Comparison of ENCODE assay signal across 14 cellular contexts in the genomic region with DNA sequence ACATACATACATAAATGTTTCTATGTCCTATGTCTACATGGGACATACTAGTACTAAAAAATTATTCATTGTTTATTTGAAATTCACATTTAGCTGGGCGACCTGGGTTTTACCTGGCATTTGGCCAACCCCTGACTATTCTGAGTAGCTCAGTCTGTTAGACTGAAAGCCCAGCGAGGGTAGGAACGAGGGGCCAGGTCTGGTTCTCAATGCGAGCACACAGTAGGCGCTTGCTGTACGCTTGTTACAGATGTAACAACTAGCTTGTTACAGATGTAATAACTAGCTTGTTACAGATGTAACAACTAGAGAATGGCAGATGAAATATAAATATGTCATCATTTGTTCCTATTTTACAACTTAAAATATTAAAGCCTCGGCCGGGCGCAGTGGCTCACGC. TPM values are rescaled to one million over a fixed set of nuclear protein-coding genes. Genes with fewer than 3 reads are reported as not detected.
A peak's percentile ranks its signal among the peaks of the same experiment; 100 is the strongest.
DNase-seq lines count a peak whose midpoint lies in the region; ATAC-seq, FAIRE-seq and TF ChIP-seq lines count a peak whose summit lies in the region.
"Had no signal": no experiment of that assay in that cellular context is flagged by ENCODE, and none has a peak within 500 bp of the region (broad histone marks: within the 10 kb centered on the region; RNA-seq: fewer than 3 reads in every experiment).

No MANE protein-coding gene starts in this region.

- peak overlapping the region; percentile 90 to 100 for H3K4me3 Mint-ChIP-seq in activated T-cell treated with anti-CD3 and anti-CD28 coated beads, Interleukin-2, amount 50 U/mL, for 72 hours

- H3K9me3 Mint-ChIP-seq in activated T-cell treated with anti-CD3 and anti-CD28 coated beads, Interleukin-2, amount 50 U/mL, for 72 hours, result peaks cover 0 to 2% of the 10 kb centered on the region in 2 donors

- no peak for ATAC-seq in activated T-cell treated with anti-CD3 and anti-CD28 coated beads, Interleukin-2, amount 50 U/mL, for 72 hours (replicated peaks in 1 of 2)
- ATAC-seq in GM18498 (IDR thresholded peaks at IDR 0.05; ENCODE audit: unreplicated experiment), result no peak

- H3K9ac ChIP-seq in stomach smooth muscle (ENCODE audit: low read length in 2 of 2), result no peak overlapping the region

- H3K4me1 ChIP-seq in stomach smooth muscle (ENCODE audit: control insufficient read depth, insufficient read depth, low read length), result peaks cover 33% of the 10 kb centered on the region

- no peak for DNase-seq in activated T-cell treated with anti-CD3 and anti-CD28 coated beads, Interleukin-2, amount 50 U/mL, for 72 hours
- DNase-seq in activated T-cell treated with anti-CD3 and anti-CD28 coated beads, Interleukin-2, amount 50 U/mL, for 1 hour, result no peak
- DNase-seq in RWPE1 (ENCODE audit: low spot score), result no peak
- DNase-seq in foreskin fibroblast, result no peak
- no peak for DNase-seq in cerebellum (ENCODE audit: low spot score)
- DNase-seq in GM12891 (ENCODE audit: insufficient read length, low spot score), result no peak
- DNase-seq: central memory CD4-positive, alpha-beta T cell; lower lobe of right lung; NCI-H2171; stimulated activated CD4-positive, alpha-beta T cell treated with anti-CD3 and anti-CD28 coated beads, Interleukin-12 subunit alpha, Interleukin-12 subunit beta, amount 100 ng/mL, for 4 hours had no signal

- no peak for FAIRE-seq in GM12891 (lab: Jason Lieb, UNC)
- FAIRE-seq: frontal cortex, GM12878 had no signal

- no peak overlapping the region for H3K27ac Mint-ChIP-seq in activated T-cell treated with anti-CD3 and anti-CD28 coated beads, Interleukin-2, amount 50 U/mL, for 72 hours

- H3K36me3 Mint-ChIP-seq in activated T-cell treated with anti-CD3 and anti-CD28 coated beads, Interleukin-2, amount 50 U/mL, for 72 hours (ENCODE audit: insufficient read depth in 2 of 2), result peaks cover 0 to 5% of the 10 kb centered on the region in 2 donors

- peak overlapping the region; percentile 69 to 72 for H3K4me3 ChIP-seq in foreskin fibroblast (ENCODE audit: low read depth in 1 of 2, low read length in 2 of 2)
- peak overlapping the region; percentile 68 to 81 for H3K4me3 ChIP-seq in stomach smooth muscle (ENCODE audit: low read length in 2 of 2)

- no peaks in the 10 kb centered on the region for H3K9me3 ChIP-seq in stomach smooth muscle (ENCODE audit: control insufficient read depth in 2 of 2, low read length in 2 of 2)
- H3K9me3 ChIP-seq: lower lobe of right lung had no signal

- no peaks in the 10 kb centered on the region for H3K27me3 ChIP-seq in stomach smooth muscle (ENCODE audit: control insufficient read depth in 1 of 2, insufficient read depth in 2 of 2, low read length in 2 of 2)

- no peaks in the 10 kb centered on the region for H3K36me3 ChIP-seq in stomach smooth muscle (ENCODE audit: control insufficient read depth in 2 of 2, insufficient read depth in 2 of 2, low read length in 2 of 2)
- H3K36me3 ChIP-seq: lower lobe of right lung had no signal

- TF ChIP-seq CTCF in RWPE1 (conservative IDR thresholded peaks at IDR 0.05; ENCODE audit: low read depth), result no peak
- TF ChIP-seq CTCF in foreskin fibroblast (IDR thresholded peaks at IDR 0.05; ENCODE audit: low read depth, low read length), result no peak

- H3K27ac ChIP-seq in RWPE1, result peak overlapping the region; percentile 98
- H3K27ac ChIP-seq in stomach smooth muscle (ENCODE audit: low read length), result no peak overlapping the region

- H3K27me3 Mint-ChIP-seq in activated T-cell treated with anti-CD3 and anti-CD28 coated beads, Interleukin-2, amount 50 U/mL, for 72 hours (ENCODE audit: low read depth), result peaks cover 4% of the 10 kb centered on the region

- no peak for TF ChIP-seq POLR2A in GM12891 (IDR thresholded peaks at IDR 0.05; ENCODE audit: low read depth, low read length)

- CTCF ChIA-PET in RWPE1 (lab: Yijun Ruan, JAX), result interaction anchor here (0.6 kb wide), 1 partner anchor 52 kb away, joined by 4 read pairs; no protein-coding TSS in a partner anchor

- POLR2A ChIA-PET in RWPE1 (lab: Yijun Ruan, JAX; ENCODE audit: low non-redundant PET), result interaction anchor here (0.6 kb wide), 1 partner anchor 600 kb away, joined by 4 read pairs; no protein-coding TSS in a partner anchor

- H3K4me1 Mint-ChIP-seq in activated T-cell treated with anti-CD3 and anti-CD28 coated beads, Interleukin-2, amount 50 U/mL, for 72 hours (ENCODE audit: low read depth), result peaks cover 34% of the 10 kb centered on the region

TF ChIP-seq in GM12891, 5 proteins besides CTCF, POLR2A, EP300 and RAD21:
- no peak for TF ChIP-seq SPI1 (IDR thresholded peaks at IDR 0.05; ENCODE audit: low read depth, low read length)
- TF ChIP-seq PAX5 (IDR thresholded peaks at IDR 0.05; ENCODE audit: insufficient read depth, low read length, severe bottlenecking), result no peak
- TF ChIP-seq TAF1 (IDR thresholded peaks at IDR 0.05; ENCODE audit: low read depth, low read length), result no peak
- TF ChIP-seq POU2F2 (IDR thresholded peaks at IDR 0.05; ENCODE audit: low read depth, low read length), result no peak
- TF ChIP-seq POLR2AphosphoS5 (IDR thresholded peaks at IDR 0.05; ENCODE audit: low read depth, low read length), result no peak

RNA-seq across cellular contexts. Expression of gene ANO8, which starts 0.9 kb away (rescaled TPM):
- 10 to 100 TPM; 11.1 to 13.7 TPM for total RNA-seq in activated T-cell treated with anti-CD3 and anti-CD28 coated beads, Interleukin-2, amount 50 U/mL, for 72 hours
- total RNA-seq in cerebellum, result 21.7 TPM
- polyA plus RNA-seq in GM12891 (2012; ENCODE audit: low read depth, missing spikeins), result 1.3 TPM

RNA-seq across cellular contexts. Expression of gene GTPBP3, which starts 1.8 kb away (rescaled TPM):
- 10 to 100 TPM; 26.0 to 39.1 TPM for total RNA-seq in activated T-cell treated with anti-CD3 and anti-CD28 coated beads, Interleukin-2, amount 50 U/mL, for 72 hours
- 13.2 TPM for total RNA-seq in cerebellum
- polyA plus RNA-seq in GM12891 (2012; ENCODE audit: low read depth, missing spikeins), result 11.2 TPM

RNA-seq across cellular contexts. Expression of gene DDA1, which starts 26.2 kb away (rescaled TPM):
- total RNA-seq in activated T-cell treated with anti-CD3 and anti-CD28 coated beads, Interleukin-2, amount 50 U/mL, for 72 hours, result 10 to 100 TPM; 29.6 to 40.2 TPM
- total RNA-seq in cerebellum, result 8.9 TPM
- polyA plus RNA-seq in GM12891 (2012; ENCODE audit: low read depth, missing spikeins), result 75.3 TPM

RNA-seq across cellular contexts. Expression of gene MRPL34, which starts 29.9 kb away (rescaled TPM):
- 10 to 100 TPM; 75.0 to 75.8 TPM for total RNA-seq in activated T-cell treated with anti-CD3 and anti-CD28 coated beads, Interleukin-2, amount 50 U/mL, for 72 hours
- total RNA-seq in cerebellum, result 9.3 TPM
- polyA plus RNA-seq in GM12891 (2012; ENCODE audit: low read depth, missing spikeins), result 75.1 TPM

RNA-seq across cellular contexts. Expression of gene ABHD8, which starts 32.4 kb away (rescaled TPM):
- total RNA-seq in activated T-cell treated with anti-CD3 and anti-CD28 coated beads, Interleukin-2, amount 50 U/mL, for 72 hours, result 10 to 100 TPM; 16.1 to 16.6 TPM
- 11.7 TPM for total RNA-seq in cerebellum
- polyA plus RNA-seq in GM12891 (2012; ENCODE audit: low read depth, missing spikeins), result 9.2 TPM
